ENCODE assay signal across 1 cellular context in the genomic region with DNA sequence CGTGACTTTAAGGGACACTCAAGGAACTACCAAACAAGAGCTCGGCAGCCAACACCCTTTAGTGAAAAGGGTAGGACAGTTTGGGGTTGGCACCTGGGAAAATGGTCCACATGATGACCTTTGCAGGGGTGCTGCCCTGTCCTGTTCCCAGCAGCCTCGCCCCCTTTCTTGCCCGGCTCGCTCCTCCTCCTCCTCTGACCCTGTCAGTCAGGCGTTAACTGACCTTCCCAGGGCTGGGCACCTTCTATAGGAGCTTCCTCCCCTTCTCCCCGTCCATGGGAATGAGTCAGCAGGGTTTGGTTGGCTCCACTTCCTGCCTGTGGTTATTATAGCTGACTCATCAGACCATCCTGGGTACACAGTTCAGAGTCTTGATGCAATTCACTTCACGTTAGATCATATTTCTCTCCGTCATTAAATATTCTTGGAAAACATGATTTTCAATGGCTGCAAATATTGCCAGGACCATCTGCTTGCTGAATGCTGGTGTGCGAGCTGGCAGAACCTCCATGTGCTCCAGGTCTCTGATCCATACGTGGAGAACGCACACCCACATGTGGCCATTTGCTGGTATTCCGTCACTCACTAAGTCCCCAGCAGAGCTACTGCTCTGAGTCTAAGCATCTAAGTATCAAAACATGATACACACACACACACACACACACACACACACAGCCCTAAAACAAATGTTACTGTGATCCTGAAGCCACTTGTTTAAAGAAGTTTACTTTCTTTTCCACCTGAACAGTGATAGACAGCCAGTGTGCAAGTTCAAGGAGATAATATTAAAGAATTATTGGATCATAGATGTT.
TF ChIP-seq lines count a peak whose summit lies in the region.

No MANE protein-coding gene starts in this region.

TF ChIP-seq in K562, 482 proteins besides CTCF, POLR2A, EP300 and RAD21 (continued from another document and continues in another):
- TF ChIP-seq TCF7L2 (IDR thresholded peaks at IDR 0.05; ENCODE audit: low read depth, low read length) (no peak), EP400 (IDR thresholded peaks at IDR 0.05) (peak; percentile 96), TAF9B (IDR thresholded peaks at IDR 0.05; ENCODE audit: partially characterized antibody) (peak; percentile 89), NCOA1 (IDR thresholded peaks at IDR 0.05; ENCODE audit: low read depth) (peak; percentile 63; the same call in 1 of the 2 replicates), MAFG (tag; conservative IDR thresholded peaks at IDR 0.05) (peak; percentile 100), ZNF197 (CRISPR knock-in tag; IDR thresholded peaks at IDR 0.05; ENCODE audit: low read depth) (no peak), DNMT1 (IDR thresholded peaks at IDR 0.05) (no peak; the same call in 1 of the 2 replicates), MTF1 (CRISPR knock-in tag; IDR thresholded peaks at IDR 0.05; ENCODE audit: borderline replicate concordance) (no peak), ZNF324 (CRISPR knock-in tag; IDR thresholded peaks at IDR 0.05) (no peak), MYC (IDR thresholded peaks at IDR 0.05; ENCODE audit: low read depth, low read length) (peak; percentile 97), MYC (CRISPR knock-in tag; IDR thresholded peaks at IDR 0.05; ENCODE audit: borderline replicate concordance, low read depth) (no peak), PTBP1 (IDR thresholded peaks at IDR 0.05; ENCODE audit: low read depth, low read length) (no peak), NRF1 (conservative IDR thresholded peaks at IDR 0.05 in 1 of 2, IDR thresholded peaks at IDR 0.05 in 1 of 2) (peak; percentile 31 to 41; a peak in 3 of 4 replicates), SP1 (CRISPR knock-in tag; IDR thresholded peaks at IDR 0.05) (no peak), ZFP1 (CRISPR knock-in tag; IDR thresholded peaks at IDR 0.05) (0 out of 2 replicates have a peak, but pooled peaks have one; percentile 31), MAZ (CRISPR knock-in tag; conservative IDR thresholded peaks at IDR 0.05 in 1 of 2, IDR thresholded peaks at IDR 0.05 in 1 of 2) (peak; percentile 59 to 77; a peak in 3 of 4 replicates), SOX6 (IDR thresholded peaks at IDR 0.05) (0 out of 2 replicates have a peak, but pooled peaks have one; percentile 55), PHB2 (IDR thresholded peaks at IDR 0.05; ENCODE audit: low read depth) (no peak), CBFA2T2 (conservative IDR thresholded peaks at IDR 0.05) (no peak; the same call in 1 of the 2 replicates), ZNF79 (CRISPR knock-in tag; IDR thresholded peaks at IDR 0.05; ENCODE audit: low read depth) (0 out of 2 replicates have a peak, but pooled peaks have one; percentile 29), MAFF (IDR thresholded peaks at IDR 0.05; ENCODE audit: low read length) (peak; percentile 99), ZNF24 (IDR thresholded peaks at IDR 0.05) (peak; percentile 62; the same call in 1 of the 2 replicates), FOXM1 (IDR thresholded peaks at IDR 0.05; ENCODE audit: low read depth) (no peak), FOXM1 (CRISPR knock-in tag; IDR thresholded peaks at IDR 0.05; ENCODE audit: low read depth) (no peak), ZNF124 (CRISPR knock-in tag; IDR thresholded peaks at IDR 0.05) (no peak), CREB1 (IDR thresholded peaks at IDR 0.05) (peak; percentile 23; the same call in 1 of the 2 replicates), CREB1 (CRISPR knock-in tag; IDR thresholded peaks at IDR 0.05) (peak; percentile 69; the same call in 1 of the 2 replicates), TBL1XR1 (IDR thresholded peaks at IDR 0.05; ENCODE audit: low read length in 2 of 2) (no peak; a peak in 1 of 4 replicates), ZNF830 (CRISPR knock-in tag; IDR thresholded peaks at IDR 0.05) (no peak), DACH1 (IDR thresholded peaks at IDR 0.05; ENCODE audit: partially characterized antibody) (peak; percentile 38)
- TF ChIP-seq, protein P1, sequence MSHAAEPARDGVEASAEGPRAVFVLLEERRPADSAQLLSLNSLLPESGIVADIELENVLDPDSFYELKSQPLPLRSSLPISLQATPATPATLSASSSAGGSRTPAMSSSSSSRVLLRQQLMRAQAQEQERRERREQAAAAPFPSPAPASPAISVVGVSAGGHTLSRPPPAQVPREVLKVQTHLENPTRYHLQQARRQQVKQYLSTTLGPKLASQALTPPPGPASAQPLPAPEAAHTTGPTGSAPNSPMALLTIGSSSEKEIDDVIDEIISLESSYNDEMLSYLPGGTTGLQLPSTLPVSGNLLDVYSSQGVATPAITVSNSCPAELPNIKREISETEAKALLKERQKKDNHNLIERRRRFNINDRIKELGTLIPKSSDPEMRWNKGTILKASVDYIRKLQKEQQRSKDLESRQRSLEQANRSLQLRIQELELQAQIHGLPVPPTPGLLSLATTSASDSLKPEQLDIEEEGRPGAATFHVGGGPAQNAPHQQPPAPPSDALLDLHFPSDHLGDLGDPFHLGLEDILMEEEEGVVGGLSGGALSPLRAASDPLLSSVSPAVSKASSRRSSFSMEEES (CRISPR knock-in tag; IDR thresholded peaks at IDR 0.05) = no peak
- TF ChIP-seq, protein P2, sequence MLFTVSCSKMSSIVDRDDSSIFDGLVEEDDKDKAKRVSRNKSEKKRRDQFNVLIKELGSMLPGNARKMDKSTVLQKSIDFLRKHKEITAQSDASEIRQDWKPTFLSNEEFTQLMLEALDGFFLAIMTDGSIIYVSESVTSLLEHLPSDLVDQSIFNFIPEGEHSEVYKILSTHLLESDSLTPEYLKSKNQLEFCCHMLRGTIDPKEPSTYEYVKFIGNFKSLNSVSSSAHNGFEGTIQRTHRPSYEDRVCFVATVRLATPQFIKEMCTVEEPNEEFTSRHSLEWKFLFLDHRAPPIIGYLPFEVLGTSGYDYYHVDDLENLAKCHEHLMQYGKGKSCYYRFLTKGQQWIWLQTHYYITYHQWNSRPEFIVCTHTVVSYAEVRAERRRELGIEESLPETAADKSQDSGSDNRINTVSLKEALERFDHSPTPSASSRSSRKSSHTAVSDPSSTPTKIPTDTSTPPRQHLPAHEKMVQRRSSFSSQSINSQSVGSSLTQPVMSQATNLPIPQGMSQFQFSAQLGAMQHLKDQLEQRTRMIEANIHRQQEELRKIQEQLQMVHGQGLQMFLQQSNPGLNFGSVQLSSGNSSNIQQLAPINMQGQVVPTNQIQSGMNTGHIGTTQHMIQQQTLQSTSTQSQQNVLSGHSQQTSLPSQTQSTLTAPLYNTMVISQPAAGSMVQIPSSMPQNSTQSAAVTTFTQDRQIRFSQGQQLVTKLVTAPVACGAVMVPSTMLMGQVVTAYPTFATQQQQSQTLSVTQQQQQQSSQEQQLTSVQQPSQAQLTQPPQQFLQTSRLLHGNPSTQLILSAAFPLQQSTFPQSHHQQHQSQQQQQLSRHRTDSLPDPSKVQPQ (CRISPR knock-in tag; IDR thresholded peaks at IDR 0.05; ENCODE audit: borderline replicate concordance) = no peak
- TF ChIP-seq, protein P3, sequence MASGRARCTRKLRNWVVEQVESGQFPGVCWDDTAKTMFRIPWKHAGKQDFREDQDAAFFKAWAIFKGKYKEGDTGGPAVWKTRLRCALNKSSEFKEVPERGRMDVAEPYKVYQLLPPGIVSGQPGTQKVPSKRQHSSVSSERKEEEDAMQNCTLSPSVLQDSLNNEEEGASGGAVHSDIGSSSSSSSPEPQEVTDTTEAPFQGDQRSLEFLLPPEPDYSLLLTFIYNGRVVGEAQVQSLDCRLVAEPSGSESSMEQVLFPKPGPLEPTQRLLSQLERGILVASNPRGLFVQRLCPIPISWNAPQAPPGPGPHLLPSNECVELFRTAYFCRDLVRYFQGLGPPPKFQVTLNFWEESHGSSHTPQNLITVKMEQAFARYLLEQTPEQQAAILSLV (tag; IDR thresholded peaks at IDR 0.05) = peak; percentile 52; the same call in 1 of the 2 replicates
- TF ChIP-seq, protein P4, sequence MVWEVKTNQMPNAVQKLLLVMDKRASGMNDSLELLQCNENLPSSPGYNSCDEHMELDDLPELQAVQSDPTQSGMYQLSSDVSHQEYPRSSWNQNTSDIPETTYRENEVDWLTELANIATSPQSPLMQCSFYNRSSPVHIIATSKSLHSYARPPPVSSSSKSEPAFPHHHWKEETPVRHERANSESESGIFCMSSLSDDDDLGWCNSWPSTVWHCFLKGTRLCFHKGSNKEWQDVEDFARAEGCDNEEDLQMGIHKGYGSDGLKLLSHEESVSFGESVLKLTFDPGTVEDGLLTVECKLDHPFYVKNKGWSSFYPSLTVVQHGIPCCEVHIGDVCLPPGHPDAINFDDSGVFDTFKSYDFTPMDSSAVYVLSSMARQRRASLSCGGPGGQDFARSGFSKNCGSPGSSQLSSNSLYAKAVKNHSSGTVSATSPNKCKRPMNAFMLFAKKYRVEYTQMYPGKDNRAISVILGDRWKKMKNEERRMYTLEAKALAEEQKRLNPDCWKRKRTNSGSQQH (CRISPR knock-in tag; IDR thresholded peaks at IDR 0.05) = 0 out of 2 replicates have a peak, but pooled peaks have one; percentile 41
- TF ChIP-seq, protein P5, sequence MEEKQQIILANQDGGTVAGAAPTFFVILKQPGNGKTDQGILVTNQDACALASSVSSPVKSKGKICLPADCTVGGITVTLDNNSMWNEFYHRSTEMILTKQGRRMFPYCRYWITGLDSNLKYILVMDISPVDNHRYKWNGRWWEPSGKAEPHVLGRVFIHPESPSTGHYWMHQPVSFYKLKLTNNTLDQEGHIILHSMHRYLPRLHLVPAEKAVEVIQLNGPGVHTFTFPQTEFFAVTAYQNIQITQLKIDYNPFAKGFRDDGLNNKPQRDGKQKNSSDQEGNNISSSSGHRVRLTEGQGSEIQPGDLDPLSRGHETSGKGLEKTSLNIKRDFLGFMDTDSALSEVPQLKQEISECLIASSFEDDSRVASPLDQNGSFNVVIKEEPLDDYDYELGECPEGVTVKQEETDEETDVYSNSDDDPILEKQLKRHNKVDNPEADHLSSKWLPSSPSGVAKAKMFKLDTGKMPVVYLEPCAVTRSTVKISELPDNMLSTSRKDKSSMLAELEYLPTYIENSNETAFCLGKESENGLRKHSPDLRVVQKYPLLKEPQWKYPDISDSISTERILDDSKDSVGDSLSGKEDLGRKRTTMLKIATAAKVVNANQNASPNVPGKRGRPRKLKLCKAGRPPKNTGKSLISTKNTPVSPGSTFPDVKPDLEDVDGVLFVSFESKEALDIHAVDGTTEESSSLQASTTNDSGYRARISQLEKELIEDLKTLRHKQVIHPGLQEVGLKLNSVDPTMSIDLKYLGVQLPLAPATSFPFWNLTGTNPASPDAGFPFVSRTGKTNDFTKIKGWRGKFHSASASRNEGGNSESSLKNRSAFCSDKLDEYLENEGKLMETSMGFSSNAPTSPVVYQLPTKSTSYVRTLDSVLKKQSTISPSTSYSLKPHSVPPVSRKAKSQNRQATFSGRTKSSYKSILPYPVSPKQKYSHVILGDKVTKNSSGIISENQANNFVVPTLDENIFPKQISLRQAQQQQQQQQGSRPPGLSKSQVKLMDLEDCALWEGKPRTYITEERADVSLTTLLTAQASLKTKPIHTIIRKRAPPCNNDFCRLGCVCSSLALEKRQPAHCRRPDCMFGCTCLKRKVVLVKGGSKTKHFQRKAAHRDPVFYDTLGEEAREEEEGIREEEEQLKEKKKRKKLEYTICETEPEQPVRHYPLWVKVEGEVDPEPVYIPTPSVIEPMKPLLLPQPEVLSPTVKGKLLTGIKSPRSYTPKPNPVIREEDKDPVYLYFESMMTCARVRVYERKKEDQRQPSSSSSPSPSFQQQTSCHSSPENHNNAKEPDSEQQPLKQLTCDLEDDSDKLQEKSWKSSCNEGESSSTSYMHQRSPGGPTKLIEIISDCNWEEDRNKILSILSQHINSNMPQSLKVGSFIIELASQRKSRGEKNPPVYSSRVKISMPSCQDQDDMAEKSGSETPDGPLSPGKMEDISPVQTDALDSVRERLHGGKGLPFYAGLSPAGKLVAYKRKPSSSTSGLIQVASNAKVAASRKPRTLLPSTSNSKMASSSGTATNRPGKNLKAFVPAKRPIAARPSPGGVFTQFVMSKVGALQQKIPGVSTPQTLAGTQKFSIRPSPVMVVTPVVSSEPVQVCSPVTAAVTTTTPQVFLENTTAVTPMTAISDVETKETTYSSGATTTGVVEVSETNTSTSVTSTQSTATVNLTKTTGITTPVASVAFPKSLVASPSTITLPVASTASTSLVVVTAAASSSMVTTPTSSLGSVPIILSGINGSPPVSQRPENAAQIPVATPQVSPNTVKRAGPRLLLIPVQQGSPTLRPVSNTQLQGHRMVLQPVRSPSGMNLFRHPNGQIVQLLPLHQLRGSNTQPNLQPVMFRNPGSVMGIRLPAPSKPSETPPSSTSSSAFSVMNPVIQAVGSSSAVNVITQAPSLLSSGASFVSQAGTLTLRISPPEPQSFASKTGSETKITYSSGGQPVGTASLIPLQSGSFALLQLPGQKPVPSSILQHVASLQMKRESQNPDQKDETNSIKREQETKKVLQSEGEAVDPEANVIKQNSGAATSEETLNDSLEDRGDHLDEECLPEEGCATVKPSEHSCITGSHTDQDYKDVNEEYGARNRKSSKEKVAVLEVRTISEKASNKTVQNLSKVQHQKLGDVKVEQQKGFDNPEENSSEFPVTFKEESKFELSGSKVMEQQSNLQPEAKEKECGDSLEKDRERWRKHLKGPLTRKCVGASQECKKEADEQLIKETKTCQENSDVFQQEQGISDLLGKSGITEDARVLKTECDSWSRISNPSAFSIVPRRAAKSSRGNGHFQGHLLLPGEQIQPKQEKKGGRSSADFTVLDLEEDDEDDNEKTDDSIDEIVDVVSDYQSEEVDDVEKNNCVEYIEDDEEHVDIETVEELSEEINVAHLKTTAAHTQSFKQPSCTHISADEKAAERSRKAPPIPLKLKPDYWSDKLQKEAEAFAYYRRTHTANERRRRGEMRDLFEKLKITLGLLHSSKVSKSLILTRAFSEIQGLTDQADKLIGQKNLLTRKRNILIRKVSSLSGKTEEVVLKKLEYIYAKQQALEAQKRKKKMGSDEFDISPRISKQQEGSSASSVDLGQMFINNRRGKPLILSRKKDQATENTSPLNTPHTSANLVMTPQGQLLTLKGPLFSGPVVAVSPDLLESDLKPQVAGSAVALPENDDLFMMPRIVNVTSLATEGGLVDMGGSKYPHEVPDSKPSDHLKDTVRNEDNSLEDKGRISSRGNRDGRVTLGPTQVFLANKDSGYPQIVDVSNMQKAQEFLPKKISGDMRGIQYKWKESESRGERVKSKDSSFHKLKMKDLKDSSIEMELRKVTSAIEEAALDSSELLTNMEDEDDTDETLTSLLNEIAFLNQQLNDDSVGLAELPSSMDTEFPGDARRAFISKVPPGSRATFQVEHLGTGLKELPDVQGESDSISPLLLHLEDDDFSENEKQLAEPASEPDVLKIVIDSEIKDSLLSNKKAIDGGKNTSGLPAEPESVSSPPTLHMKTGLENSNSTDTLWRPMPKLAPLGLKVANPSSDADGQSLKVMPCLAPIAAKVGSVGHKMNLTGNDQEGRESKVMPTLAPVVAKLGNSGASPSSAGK (IDR thresholded peaks at IDR 0.05) = peak; percentile 73
- TF ChIP-seq, protein P6, sequence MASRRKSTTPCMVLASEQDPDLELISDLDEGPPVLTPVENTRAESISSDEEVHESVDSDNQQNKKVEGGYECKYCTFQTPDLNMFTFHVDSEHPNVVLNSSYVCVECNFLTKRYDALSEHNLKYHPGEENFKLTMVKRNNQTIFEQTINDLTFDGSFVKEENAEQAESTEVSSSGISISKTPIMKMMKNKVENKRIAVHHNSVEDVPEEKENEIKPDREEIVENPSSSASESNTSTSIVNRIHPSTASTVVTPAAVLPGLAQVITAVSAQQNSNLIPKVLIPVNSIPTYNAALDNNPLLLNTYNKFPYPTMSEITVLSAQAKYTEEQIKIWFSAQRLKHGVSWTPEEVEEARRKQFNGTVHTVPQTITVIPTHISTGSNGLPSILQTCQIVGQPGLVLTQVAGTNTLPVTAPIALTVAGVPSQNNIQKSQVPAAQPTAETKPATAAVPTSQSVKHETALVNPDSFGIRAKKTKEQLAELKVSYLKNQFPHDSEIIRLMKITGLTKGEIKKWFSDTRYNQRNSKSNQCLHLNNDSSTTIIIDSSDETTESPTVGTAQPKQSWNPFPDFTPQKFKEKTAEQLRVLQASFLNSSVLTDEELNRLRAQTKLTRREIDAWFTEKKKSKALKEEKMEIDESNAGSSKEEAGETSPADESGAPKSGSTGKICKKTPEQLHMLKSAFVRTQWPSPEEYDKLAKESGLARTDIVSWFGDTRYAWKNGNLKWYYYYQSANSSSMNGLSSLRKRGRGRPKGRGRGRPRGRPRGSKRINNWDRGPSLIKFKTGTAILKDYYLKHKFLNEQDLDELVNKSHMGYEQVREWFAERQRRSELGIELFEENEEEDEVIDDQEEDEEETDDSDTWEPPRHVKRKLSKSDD (conservative IDR thresholded peaks at IDR 0.05; ENCODE audit: low read length) = no peak
